ENCODE assay signal across 13 cellular contexts in the genomic region with DNA sequence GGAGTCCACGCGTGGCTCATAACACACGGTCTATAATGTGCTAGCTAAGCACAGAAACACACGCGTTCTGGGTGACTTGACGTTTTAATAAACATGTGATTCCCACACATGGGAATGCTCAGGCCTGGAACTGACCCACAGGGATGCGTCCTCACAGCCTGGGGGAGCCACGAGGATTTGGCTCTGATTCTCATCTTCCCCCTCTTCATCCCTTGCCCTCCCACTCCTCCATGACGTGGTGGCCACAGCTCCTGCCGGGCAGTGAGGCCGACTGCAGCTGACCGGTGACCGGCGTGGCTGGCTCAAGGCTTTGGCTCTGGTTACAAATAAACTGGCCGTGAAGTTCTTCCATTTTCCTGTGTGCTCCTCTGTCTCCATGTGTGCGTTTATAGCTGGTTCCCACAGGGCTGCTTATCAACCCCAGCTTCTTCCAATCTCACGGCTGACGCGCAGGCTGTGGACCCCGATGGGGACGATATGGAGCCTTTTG. TPM values are rescaled to one million over a fixed set of nuclear protein-coding genes. Genes with fewer than 3 reads are reported as not detected.
DNase-seq lines count a peak whose midpoint lies in the region; ATAC-seq and TF ChIP-seq lines count a peak whose summit lies in the region.
"Had no signal": no experiment of that assay in that cellular context is flagged by ENCODE, and none has a peak within 500 bp of the region (broad histone marks: within the 10 kb centered on the region; RNA-seq: fewer than 3 reads in every experiment).

No MANE protein-coding gene starts in this region.

- H3K4me3 Mint-ChIP-seq in GM23338 = no peak overlapping the region

- H3K4me1 ChIP-seq in GM23338 (ENCODE audit: insufficient read depth) = peaks cover 14% of the 10 kb centered on the region
- H3K4me1 ChIP-seq in left ventricle myocardium inferior = peaks cover 24% of the 10 kb centered on the region
- peaks cover 25 to 31% of the 10 kb centered on the region in 2 donors for H3K4me1 ChIP-seq in gastrocnemius medialis
- peaks cover 2 to 4% of the 10 kb centered on the region in 2 experiments; a peak in 2 of 4 replicates for H3K4me1 ChIP-seq in SK-N-SH (ENCODE audit: control insufficient read depth in 1 of 2, insufficient read depth in 2 of 2, low read depth in 1 of 2, low read length in 1 of 2)

- no peaks in the 10 kb centered on the region for H4K20me1 ChIP-seq in GM23338 (replicated peaks; ENCODE audit: insufficient read depth)
- H4K20me1 ChIP-seq in SK-N-SH (ENCODE audit: insufficient read depth) = no peaks in the 10 kb centered on the region

- in situ Hi-C loops in gastrocnemius medialis (cut with MboI; ENCODE audit: low sequenced_read_pairs in 4 of 4) = no loop called here

- H3K4me2 ChIP-seq in GM23338 = no peak overlapping the region
- H3K4me2 ChIP-seq in SK-N-SH = no peak overlapping the region

- POLR2A ChIA-PET in SK-N-SH (lab: Yijun Ruan, JAX) = no interaction called here

- H3K27me3 Mint-ChIP-seq in GM23338 (ENCODE audit: insufficient read depth, low read depth, poor library complexity) = peaks cover 6% of the 10 kb centered on the region

- intact Hi-C loops in left ventricle myocardium inferior (cut with micrococcal nuclease) = no loop called here
- intact Hi-C loops in gastrocnemius medialis (cut with DNase I; ENCODE audit: low total_unique reads) = loop anchor here (1.0 to 10.0 kb wide), 5 partner anchors 16 to 851 kb away; partner anchors contain the start of gene KLF6

- peak; percentile 26 to 60 for TF ChIP-seq POLR2A in gastrocnemius medialis (IDR thresholded peaks at IDR 0.05)

- CTCF ChIA-PET in SK-N-SH (lab: Yijun Ruan, JAX) = no interaction called here

- no peak for TF ChIP-seq CTCF in GM23338 (conservative IDR thresholded peaks at IDR 0.05; ENCODE audit: low read depth in 2 of 2)
- TF ChIP-seq CTCF in left ventricle myocardium inferior (IDR thresholded peaks at IDR 0.05; ENCODE audit: borderline replicate concordance) = no peak
- no peak for TF ChIP-seq CTCF in gastrocnemius medialis (IDR thresholded peaks at IDR 0.05 in 4 of 5, conservative IDR thresholded peaks at IDR 0.05 in 1 of 5)
- TF ChIP-seq CTCF in SK-N-SH (IDR thresholded peaks at IDR 0.05) = no peak

- no peaks in the 10 kb centered on the region for H3K79me2 ChIP-seq in GM23338 (replicated peaks; ENCODE audit: insufficient read depth)
- no peaks in the 10 kb centered on the region for H3K79me2 ChIP-seq in SK-N-SH (ENCODE audit: insufficient read depth)

- no peak overlapping the region for H3K27ac ChIP-seq in GM23338 (ENCODE audit: low read depth)
- H3K27ac ChIP-seq in left ventricle myocardium inferior (replicated peaks) = peak overlapping the region; percentile 59
- H3K27ac ChIP-seq in gastrocnemius medialis = peak overlapping the region; percentile 87 to 92 (median 89)
- no peak overlapping the region; a peak in 1 of 4 replicates for H3K27ac ChIP-seq in SK-N-SH (ENCODE audit: low read depth in 2 of 2, low read length in 1 of 2)

- H3K4me3 ChIP-seq in GM23338 (no peak overlapping the region), left ventricle myocardium inferior (no peak overlapping the region), gastrocnemius medialis (peak overlapping the region; percentile 15 to 30 (median 20)), SK-N-SH (ENCODE audit: low read depth in 2 of 2, low read length in 1 of 2) (no peak overlapping the region)
- H3K4me3 ChIP-seq: lung had no signal

- 96% methylated on average over 17 of the region's 21 CpGs for WGBS in SK-N-SH (ENCODE audit: low lambda C conversion rate)

- ATAC-seq in GM23338 = no peak
- peak; percentile 64 to 68 for ATAC-seq in gastrocnemius medialis

- H3K4me1 Mint-ChIP-seq in GM23338 = peaks cover 35% of the 10 kb centered on the region

- TF ChIP-seq EP300 in SK-N-SH (IDR thresholded peaks at IDR 0.05; ENCODE audit: borderline replicate concordance in 1 of 2, low read depth in 1 of 2, low read length in 1 of 2) = no peak

- H3F3A ChIP-seq in GM23338 (replicated peaks; ENCODE audit: low read depth) = no peaks in the 10 kb centered on the region
- H3F3A ChIP-seq in SK-N-SH (replicated peaks; ENCODE audit: insufficient read depth) = peaks cover 5% of the 10 kb centered on the region

- H3K9me3 ChIP-seq in left ventricle myocardium inferior (replicated peaks) (no peaks in the 10 kb centered on the region), gastrocnemius medialis (no peaks in the 10 kb centered on the region), SK-N-SH (no peaks in the 10 kb centered on the region)

- H3K36me3 Mint-ChIP-seq in GM23338 (ENCODE audit: low read depth) = no peaks in the 10 kb centered on the region

- H2AFZ ChIP-seq in GM23338 (peak overlapping the region; percentile 65; the same call in 1 of the 2 replicates), SK-N-SH (ENCODE audit: low read depth) (no peak overlapping the region)

- H3K9me2 ChIP-seq in GM23338 (ENCODE audit: insufficient read depth) = no peaks in the 10 kb centered on the region
- no peaks in the 10 kb centered on the region for H3K9me2 ChIP-seq in SK-N-SH

- H3K9me3 Mint-ChIP-seq in GM23338 = no peaks in the 10 kb centered on the region

- no peak overlapping the region for H3K9ac ChIP-seq in SK-N-SH

- no peak for TF ChIP-seq RAD21 in SK-N-SH (IDR thresholded peaks at IDR 0.05; ENCODE audit: low read length)

- DNase-seq in GM23338 (ENCODE audit: low spot score) = no peak
- peak; percentile 88 for DNase-seq in amniotic epithelial cell (ENCODE audit: low read depth)
- no peak for DNase-seq in left ventricle myocardium inferior
- peak; percentile 70 to 83 for DNase-seq in gastrocnemius medialis
- DNase-seq in NCI-H524 treated with DMSO at 0.1 percent for 48 hours (lab: John Stamatoyannopoulos, UW) = no peak
- DNase-seq in NAMALWA (ENCODE audit: low spot score) = no peak
- no peak for DNase-seq in SK-N-SH
- no peak for DNase-seq in medulla oblongata (ENCODE audit: extremely low spot score)
- DNase-seq: caudate nucleus, COR-L47, NCI-H1048, NCI-H774 had no signal

- H3K36me3 ChIP-seq in GM23338 (ENCODE audit: insufficient read depth) = no peaks in the 10 kb centered on the region
- H3K36me3 ChIP-seq in left ventricle myocardium inferior = no peaks in the 10 kb centered on the region
- no peaks in the 10 kb centered on the region for H3K36me3 ChIP-seq in gastrocnemius medialis
- H3K36me3 ChIP-seq in SK-N-SH (replicated peaks in 1 of 2; ENCODE audit: control insufficient read depth in 1 of 2, insufficient read depth in 2 of 2, low read length in 1 of 2) = no peaks in the 10 kb centered on the region

- H3K27me3 ChIP-seq in GM23338 (ENCODE audit: insufficient read depth) (no peaks in the 10 kb centered on the region), left ventricle myocardium inferior (ENCODE audit: low read depth) (no peaks in the 10 kb centered on the region), gastrocnemius medialis (no peaks in the 10 kb centered on the region), SK-N-SH (ENCODE audit: insufficient read depth) (no peaks in the 10 kb centered on the region)

- no peak overlapping the region for H3K27ac Mint-ChIP-seq in GM23338

TF ChIP-seq in GM23338, 12 proteins besides CTCF, POLR2A, EP300 and RAD21 (continues in another document):
- TF ChIP-seq ETS1 (IDR thresholded peaks at IDR 0.05) (no peak), JUNB (IDR thresholded peaks at IDR 0.05; ENCODE audit: unreplicated experiment) (no peak), POLR2AphosphoS5 (IDR thresholded peaks at IDR 0.05; ENCODE audit: low read depth) (no peak), ZNF331 (CRISPR knock-in tag; IDR thresholded peaks at IDR 0.05; ENCODE audit: low read depth) (no peak), EZH2 (IDR thresholded peaks at IDR 0.05; ENCODE audit: low read depth, unreplicated experiment) (no peak), EZH2phosphoT487 (IDR thresholded peaks at IDR 0.05; ENCODE audit: unreplicated experiment) (no peak)

TF ChIP-seq in SK-N-SH, 30 proteins besides CTCF, POLR2A, EP300 and RAD21:
- TF ChIP-seq MEF2A (IDR thresholded peaks at IDR 0.05; ENCODE audit: borderline replicate concordance, low read depth) = no peak
- no peak for TF ChIP-seq FOSL2 (IDR thresholded peaks at IDR 0.05; ENCODE audit: borderline replicate concordance, low read depth)
- TF ChIP-seq TAF1 (IDR thresholded peaks at IDR 0.05; ENCODE audit: borderline replicate concordance, low read depth, low read length) = no peak
- no peak for TF ChIP-seq GATA2 (CRISPR knock-in tag; IDR thresholded peaks at IDR 0.05)
- no peak for TF ChIP-seq JUND (IDR thresholded peaks at IDR 0.05)
- TF ChIP-seq RFX5 (IDR thresholded peaks at IDR 0.05; ENCODE audit: low read length) = no peak
TF ChIP-seq in SK-N-SH: peak in this region for 0.

RNA-seq across cellular contexts. Expression of gene KLF6, which starts 40.9 kb away (rescaled TPM):
- 18.0 and 19.6 TPM in 2 replicates for total RNA-seq in GM23338 (2014; rRNA removed; shearing (Covaris generic))
- 25.7 and 35.4 TPM in 2 replicates for polyA plus RNA-seq in GM23338 (2016; fragmentation: Nextera tagmentation; extraction: Ambion mirVana)
- total RNA-seq in left ventricle myocardium inferior = 43.8 TPM
- 10 to 100 TPM; 23.3 to 84.7 (median 49.8) TPM for total RNA-seq in gastrocnemius medialis
- 127 and 148 TPM in 2 replicates for polyA plus RNA-seq in SK-N-SH (2012; rRNA removed)
- 72.3 and 76.2 TPM in 2 replicates for polyA plus RNA-seq in SK-N-SH (2012; cell fraction: cytosol; rRNA removed)
- polyA plus RNA-seq in SK-N-SH (2012; cell fraction: nucleus; rRNA removed) = 687 and 844 TPM in 2 replicates

Comparison
In these comparisons a context has a peak if more than half of its experiments do, and no peak if none do; other contexts are left out.
1. DNase-seq: peak in amniotic epithelial cell (single experiment) and gastrocnemius medialis (2 of 2); none in GM23338 (single experiment), left ventricle myocardium inferior (single experiment), NCI-H524 treated with DMSO at 0.1 percent for 48 hours (single experiment), NAMALWA (single experiment), SK-N-SH (single experiment) and medulla oblongata (single experiment).
2. H3K27ac ChIP-seq: peak in left ventricle myocardium inferior (single experiment) and gastrocnemius medialis (4 of 4); none in GM23338 (single experiment) and SK-N-SH (0 of 2).
3. H3K4me3 ChIP-seq: peak in gastrocnemius medialis (4 of 4); none in GM23338 (single experiment), left ventricle myocardium inferior (single experiment) and SK-N-SH (0 of 2).